ENCODE assay signal across 13 cellular contexts in the genomic region with DNA sequence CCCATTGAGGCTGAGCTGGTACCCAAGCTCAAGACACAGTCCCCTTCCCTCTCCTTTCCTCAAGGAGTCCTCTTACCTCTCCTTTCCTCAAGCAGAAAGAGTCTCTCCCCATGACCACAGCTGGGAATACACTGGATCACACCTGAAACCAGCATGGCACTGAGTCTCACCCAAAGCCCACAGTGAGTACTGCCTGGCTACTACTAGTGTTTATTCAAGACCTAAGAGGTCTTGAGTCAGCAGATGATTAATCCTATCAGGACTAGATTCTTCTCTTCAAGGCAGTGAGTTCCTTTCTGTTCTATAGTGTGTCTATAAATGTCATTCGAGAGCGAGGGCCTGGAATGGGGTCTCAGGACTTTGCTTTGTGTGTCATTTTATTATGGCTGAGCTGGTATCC.
"Had no signal": no experiment of that assay in that cellular context is flagged by ENCODE, and none has a peak within 500 bp of the region (broad histone marks: within the 10 kb centered on the region; RNA-seq: fewer than 3 reads in every experiment).

No MANE protein-coding gene starts in this region.

- DNase-seq: activated CD4-positive, alpha-beta T cell treated with anti-CD3 and anti-CD28 coated beads, Interleukin-2, amount 10 ng/mL, durations not matched to agents 24 days and 14 days; activated naive CD4-positive, alpha-beta T cell treated with anti-CD3 and anti-CD28 coated beads, Interleukin-2, amount 10 ng/mL, durations not matched to agents 7 days and 5 days; dermis blood vessel endothelial cell; immature natural killer cell; natural killer cell; right lobe of liver; stimulated activated CD4-positive, alpha-beta T cell treated with anti-CD3 and anti-CD28 coated beads, Interleukin-12 subunit alpha, Interleukin-12 subunit beta, amount 100 ng/mL, for 4 hours; stimulated activated naive CD8-positive, alpha-beta T cell treated with anti-CD3 and anti-CD28 coated beads, Interleukin-15, Interleukin-2, amounts not matched to agents 100 U/mL and 50 U/mL, for 24 hours; T-helper 1 cell had no signal

- H3K9me3 ChIP-seq: prostate gland, right lobe of liver, upper lobe of left lung had no signal

- H3K36me3 ChIP-seq: prostate gland, right lobe of liver, upper lobe of left lung had no signal

- H3K4me3 ChIP-seq: prostate gland, right lobe of liver, upper lobe of left lung had no signal

- ATAC-seq: activated T-helper 17 cell treated with anti-CD3 and anti-CD28 coated beads, Interleukin-2, amount 50 U/mL, for 72 hours; natural killer cell; right lobe of liver; stimulated activated naive CD8-positive, alpha-beta T cell treated with anti-CD3 and anti-CD28 coated beads, Interleukin-15, Interleukin-2, amounts not matched to agents 100 U/mL and 50 U/mL, for 24 hours; WTC11 had no signal

- H3K27me3 ChIP-seq: right lobe of liver, upper lobe of left lung had no signal

- H3K27ac ChIP-seq: prostate gland, right lobe of liver, upper lobe of left lung had no signal

- H3K4me1 ChIP-seq: prostate gland, right lobe of liver, upper lobe of left lung had no signal
